In genomic region chr9:128092199-128092977, GRCh38 we compare ENCODE assay signal across 13 cellular contexts. TPM values are rescaled to one million over a fixed set of nuclear protein-coding genes. Genes with fewer than 3 reads are reported as not detected.
A peak's percentile ranks its signal among the peaks of the same experiment; 100 is the strongest.
DNase-seq lines count a peak whose midpoint lies in the region; ATAC-seq and TF ChIP-seq lines count a peak whose summit lies in the region.
"Had no signal": no experiment of that assay in that cellular context is flagged by ENCODE, and none has a peak within 500 bp of the region (broad histone marks: within the 10 kb centered on the region; RNA-seq: fewer than 3 reads in every experiment).

No MANE protein-coding gene starts in this region.

- H3K36me3 ChIP-seq in endocrine pancreas (ENCODE audit: control insufficient read depth, insufficient read depth, low read length) = no peaks in the 10 kb centered on the region

- no peaks in the 10 kb centered on the region for H3K27me3 Mint-ChIP-seq in osteocyte (ENCODE audit: unreplicated experiment)

- CTCF ChIA-PET in RWPE1 (lab: Yijun Ruan, JAX) = interaction anchor here (0.9 to 1.4 kb wide), 3 partner anchors 25 to 41 kb away, joined by 3 to 12 read pairs (median 4); no protein-coding TSS in a partner anchor

- DNase-seq in AG09309 (ENCODE audit: low read depth) = no peak
- no peak for DNase-seq in RWPE1 (ENCODE audit: low spot score)
- no peak for DNase-seq in osteocyte (ENCODE audit: extremely low spot score, unreplicated experiment)
- DNase-seq in cortex of kidney (lab: John Stamatoyannopoulos, UW) = no peak
- DNase-seq in NCI-H1092 treated with DMSO at 0.1 percent for 48 hours (lab: John Stamatoyannopoulos, UW) = no peak
- DNase-seq: NCI-H2081 treated with DMSO at 0.1 percent for 48 hours, T-helper 9 cell, trophoblast cell had no signal

- H3K4me1 ChIP-seq in endocrine pancreas (ENCODE audit: control insufficient read depth, insufficient read depth, low read length) = peaks cover 14% of the 10 kb centered on the region

- no peaks in the 10 kb centered on the region for H3K9me3 Mint-ChIP-seq in osteocyte (ENCODE audit: unreplicated experiment)

- no peak overlapping the region for H3K4me3 Mint-ChIP-seq in osteocyte (ENCODE audit: unreplicated experiment)

- peak overlapping the region; percentile 55 for H3K27ac ChIP-seq in RWPE1

- H3K4me1 Mint-ChIP-seq in osteocyte (ENCODE audit: unreplicated experiment) = peaks cover 35% of the 10 kb centered on the region

- peak overlapping the region; percentile 99 for H3K27ac Mint-ChIP-seq in osteocyte (ENCODE audit: unreplicated experiment)

- ATAC-seq in HG02938 (IDR thresholded peaks at IDR 0.05; ENCODE audit: unreplicated experiment) = no peak
- no peak for ATAC-seq in GM21423 (IDR thresholded peaks at IDR 0.05; ENCODE audit: unreplicated experiment)
- ATAC-seq: sciatic nerve had no signal

- POLR2A ChIA-PET in RWPE1 (lab: Yijun Ruan, JAX; ENCODE audit: low non-redundant PET) = interaction anchor here (0.6 kb wide), 2 partner anchors 9 to 29 kb away, joined by 3 to 7 read pairs; no protein-coding TSS in a partner anchor

- H3K36me3 Mint-ChIP-seq in osteocyte (ENCODE audit: unreplicated experiment) = peaks cover 8% of the 10 kb centered on the region

- TF ChIP-seq CTCF in AG09309 (IDR thresholded peaks at IDR 0.05; ENCODE audit: control insufficient read depth, insufficient read depth, low read depth, low read length, missing control alignments) = no peak
- no peak for TF ChIP-seq CTCF in RWPE1 (conservative IDR thresholded peaks at IDR 0.05; ENCODE audit: low read depth)
- no peak for TF ChIP-seq CTCF in osteocyte (IDR thresholded peaks at IDR 0.05)

- no peaks in the 10 kb centered on the region for H3K9me3 ChIP-seq in endocrine pancreas (ENCODE audit: control insufficient read depth, low read length)

- no peaks in the 10 kb centered on the region for H3K27me3 ChIP-seq in endocrine pancreas (ENCODE audit: control insufficient read depth, insufficient read depth, low read length)

- H3K9ac ChIP-seq in endocrine pancreas (ENCODE audit: control insufficient read depth, insufficient read depth, low read length) = peak overlapping the region; percentile 52

- H3K4me3 ChIP-seq in AG09309 (ENCODE audit: control insufficient read depth, low read depth, low read length) (peak overlapping the region; percentile 46), endocrine pancreas (ENCODE audit: control insufficient read depth, insufficient read depth, low read length) (peak overlapping the region; percentile 12)

RNA-seq across cellular contexts. Expression of gene SLC25A25, which starts 24.4 kb away (rescaled TPM):
- total RNA-seq in osteocyte = 15.6 and 18.0 TPM in 2 replicates

RNA-seq across cellular contexts. Expression of gene NAIF1, which starts 25.3 kb away (rescaled TPM):
- 8.4 and 8.8 TPM in 2 replicates for total RNA-seq in osteocyte

RNA-seq across cellular contexts. Expression of gene PTGES2, which starts 35.1 kb away (rescaled TPM):
- total RNA-seq in osteocyte = 79.2 and 80.3 TPM in 2 replicates

RNA-seq across cellular contexts. Expression of gene LCN2, which starts 56.9 kb away (rescaled TPM):
- total RNA-seq in osteocyte = not detected in 2 replicates
- total RNA-seq: Daoy had no signal
